ENCODE assay signal across 20 cellular contexts in the genomic region with DNA sequence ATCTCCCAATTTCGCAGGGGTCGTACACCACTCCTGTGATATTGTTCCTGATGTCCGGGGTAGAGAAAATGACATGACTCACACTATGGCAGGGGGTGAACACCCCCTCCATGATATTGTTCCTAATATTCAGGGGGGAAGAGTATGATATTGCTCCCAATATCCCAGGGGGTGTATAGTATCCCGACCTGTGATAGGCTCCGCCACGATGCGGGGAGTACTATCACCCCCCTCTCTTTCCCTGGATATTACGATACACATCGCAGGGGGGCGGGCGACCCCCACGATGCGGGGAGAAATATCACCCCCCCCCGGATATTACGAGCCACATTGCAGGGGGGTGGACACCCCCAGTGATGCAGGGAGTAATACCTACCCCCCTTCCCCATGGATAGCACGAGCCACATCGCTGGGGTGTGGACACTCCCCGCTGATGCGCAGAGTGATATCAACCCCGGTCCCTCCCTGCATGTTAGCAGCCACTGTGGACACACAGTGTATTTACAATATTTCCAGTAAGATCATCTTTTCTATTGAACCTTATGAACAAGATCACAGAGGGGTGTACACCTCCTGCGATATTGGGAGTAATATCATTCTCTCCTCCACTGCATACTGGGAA. TPM values are rescaled to one million over a fixed set of nuclear protein-coding genes. Genes with fewer than 3 reads are reported as not detected.
"Had no signal": no experiment of that assay in that cellular context is flagged by ENCODE, and none has a peak within 500 bp of the region (broad histone marks: within the 10 kb centered on the region; RNA-seq: fewer than 3 reads in every experiment).

No MANE protein-coding gene starts in this region.

- H3K36me3 Mint-ChIP-seq: activated naive CD8-positive, alpha-beta T cell treated with anti-CD3 and anti-CD28 coated beads for 36 hours; memory B cell had no signal

- H3K36me3 ChIP-seq: heart right ventricle, pancreas, WERI-Rb-1 had no signal

- H3K4me3 ChIP-seq: heart right ventricle, pancreas, psoas muscle, testis had no signal

- H3K4me3 Mint-ChIP-seq: activated naive CD8-positive, alpha-beta T cell treated with anti-CD3 and anti-CD28 coated beads for 36 hours; memory B cell; nephron had no signal

- H3K27ac Mint-ChIP-seq: activated naive CD8-positive, alpha-beta T cell treated with anti-CD3 and anti-CD28 coated beads for 36 hours; memory B cell; nephron had no signal

- H3K9me3 Mint-ChIP-seq: activated naive CD8-positive, alpha-beta T cell treated with anti-CD3 and anti-CD28 coated beads for 36 hours; memory B cell had no signal

- ATAC-seq: heart right ventricle, left colon, pancreas, psoas muscle, right cardiac atrium had no signal

- H3K4me1 Mint-ChIP-seq: activated naive CD8-positive, alpha-beta T cell treated with anti-CD3 and anti-CD28 coated beads for 36 hours; memory B cell; nephron had no signal

- H3K9me3 ChIP-seq: heart right ventricle, pancreas, psoas muscle, testis had no signal

- H3K4me1 ChIP-seq: heart right ventricle, psoas muscle, testis had no signal

- DNase-seq: activated CD4-positive, CD25-positive, alpha-beta regulatory T cell treated with anti-CD3 and anti-CD28 coated beads, Interleukin-2, amount 50 U/mL, for 72 hours; activated gamma-delta T cell; activated naive CD8-positive, alpha-beta T cell treated with anti-CD3 and anti-CD28 coated beads for 36 hours; amygdala; effector CD4-positive, alpha-beta T cell; heart right ventricle; left colon; psoas muscle; right cardiac atrium; stimulated activated CD4-positive, alpha-beta T cell treated with anti-CD3 and anti-CD28 coated beads, Interleukin-12 subunit alpha, Interleukin-12 subunit beta, amount 100 ng/mL, for 4 hours; T-helper 1 cell; testis; trophoblast cell; WERI-Rb-1 had no signal

- H3K27me3 ChIP-seq: pancreas, testis had no signal

- H3K27ac ChIP-seq: heart right ventricle, pancreas, psoas muscle, testis, WERI-Rb-1 had no signal

RNA-seq across cellular contexts. Expression of a gene that starts 17.7 kb away (rescaled TPM):
- total RNA-seq: activated naive CD8-positive, alpha-beta T cell treated with anti-CD3 and anti-CD28 coated beads for 36 hours; chondrocyte; epithelial cell of proximal tubule had no signal
- polyA plus RNA-seq: keratinocyte had no signal
